Comparison of ENCODE assay signal across 14 cellular contexts in the genomic region with DNA sequence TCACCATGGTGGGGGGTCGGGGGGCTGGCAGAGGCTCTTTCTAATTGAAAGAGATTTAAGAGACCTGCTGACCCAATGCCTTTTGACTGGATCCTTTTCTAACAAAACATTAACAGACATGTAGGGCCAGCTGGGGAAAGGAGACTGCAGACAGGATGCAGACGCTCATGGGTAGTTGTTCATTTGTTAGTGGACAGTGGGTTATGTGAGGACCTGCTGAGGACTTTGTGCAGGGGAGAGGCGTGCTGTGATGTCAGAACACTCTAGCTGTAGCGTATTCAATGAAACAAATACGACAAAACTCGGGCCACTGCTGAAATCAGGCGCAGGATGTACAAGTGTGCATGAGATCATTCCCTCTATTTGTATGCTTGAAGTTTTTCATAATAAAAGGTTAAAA. TPM values are rescaled to one million over a fixed set of nuclear protein-coding genes. Genes with fewer than 3 reads are reported as not detected.
DNase-seq lines count a peak whose midpoint lies in the region; ATAC-seq, FAIRE-seq and TF ChIP-seq lines count a peak whose summit lies in the region.
"Had no signal": no experiment of that assay in that cellular context is flagged by ENCODE, and none has a peak within 500 bp of the region (broad histone marks: within the 10 kb centered on the region; RNA-seq: fewer than 3 reads in every experiment).

No MANE protein-coding gene starts in this region.

- no peak overlapping the region for H2AFZ ChIP-seq in GM23248

- H3K27ac ChIP-seq in GM23248: no peak overlapping the region
- peak overlapping the region in 1 of 2 donors; percentile 87 for H3K27ac ChIP-seq in kidney (ENCODE audit: low read depth in 2 of 2, low read length in 2 of 2)
- peak overlapping the region; percentile 98 to 100 (median 100) for H3K27ac ChIP-seq in gastrocnemius medialis
- H3K27ac ChIP-seq: testis had no signal

- DNase-seq in GM23248: peak; percentile 16
- no peak for DNase-seq in kidney
- DNase-seq in gastrocnemius medialis: no peak
- DNase-seq in D721Med (ENCODE audit: insufficient read length, low spot score): no peak
- no peak for DNase-seq in NCI-H2196 treated with DMSO at 0.1 percent for 48 hours (lab: John Stamatoyannopoulos, UW; ENCODE audit: unreplicated experiment)
- DNase-seq in MG63: no peak
- DNase-seq in COR-L47 (lab: John Stamatoyannopoulos, UW): no peak
- DNase-seq: activated CD4-positive, CD25-positive, alpha-beta regulatory T cell treated with anti-CD3 and anti-CD28 coated beads, Interleukin-2, amount 50 U/mL, for 72 hours; Calu3; PC-3; stimulated activated CD4-positive, alpha-beta T cell treated with anti-CD3 and anti-CD28 coated beads, Interleukin-4, amount 100 ng/mL, for 1 hour; testis had no signal

- in situ Hi-C loops in GM23248 (cut with MboI): no loop called here
- in situ Hi-C loops in gastrocnemius medialis (cut with MboI; ENCODE audit: low sequenced_read_pairs in 4 of 4): loop anchor here in 1 of 4 donors (25.0 kb wide), 1 partner anchor 542 kb away; no protein-coding TSS in a partner anchor

- ATAC-seq in gastrocnemius medialis: no peak

- no peaks in the 10 kb centered on the region for H3K9me2 ChIP-seq in GM23248 (ENCODE audit: insufficient read depth)

- H3K9me3 ChIP-seq in GM23248 (ENCODE audit: low read depth): no peaks in the 10 kb centered on the region
- H3K9me3 ChIP-seq in kidney (ENCODE audit: control insufficient read depth in 1 of 2, low read length in 2 of 2): no peaks in the 10 kb centered on the region
- H3K9me3 ChIP-seq in gastrocnemius medialis: no peaks in the 10 kb centered on the region
- no peaks in the 10 kb centered on the region for H3K9me3 ChIP-seq in MG63
- H3K9me3 ChIP-seq: testis had no signal

- WGBS in GM23248 (ENCODE audit: low coverage in 1 of 2, low lambda C conversion rate in 2 of 2, missing lambda C conversion rate in 2 of 2), 2 experiments: 86 to 90% methylated on average over 7 of the region's 7 CpGs

- no peaks in the 10 kb centered on the region for H4K20me1 ChIP-seq in GM23248 (ENCODE audit: insufficient read depth)

- no peak overlapping the region for H3K4me2 ChIP-seq in GM23248 (ENCODE audit: unreplicated experiment)

- H3K9ac ChIP-seq in GM23248 (no peak overlapping the region), kidney (ENCODE audit: low read length in 2 of 2) (peak overlapping the region in 1 of 2 donors; percentile 77)

- no peaks in the 10 kb centered on the region for H3K36me3 ChIP-seq in GM23248 (ENCODE audit: low read depth)
- no peaks in the 10 kb centered on the region for H3K36me3 ChIP-seq in kidney (ENCODE audit: control insufficient read depth in 1 of 2, insufficient read depth in 2 of 2, low read length in 2 of 2)
- peaks cover 0 to 21% of the 10 kb centered on the region in 2 donors for H3K36me3 ChIP-seq in gastrocnemius medialis
- no peaks in the 10 kb centered on the region for H3K36me3 ChIP-seq in MG63

- H3F3A ChIP-seq in GM23248 (ENCODE audit: insufficient read depth): no peaks in the 10 kb centered on the region

- H3K4me1 ChIP-seq in GM23248 (ENCODE audit: insufficient read depth) (peaks cover 10% of the 10 kb centered on the region), kidney (ENCODE audit: control insufficient read depth in 1 of 2, insufficient read depth in 1 of 2, low read depth in 1 of 2, low read length in 2 of 2) (peaks cover 13 to 18% of the 10 kb centered on the region in 2 donors), gastrocnemius medialis (peaks cover 8 to 28% of the 10 kb centered on the region in 2 donors)

- H3K79me2 ChIP-seq in GM23248 (ENCODE audit: insufficient read depth): no peaks in the 10 kb centered on the region

- TF ChIP-seq POLR2A in gastrocnemius medialis (IDR thresholded peaks at IDR 0.05): no peak

- no peak for TF ChIP-seq CTCF in WI38 (IDR thresholded peaks at IDR 0.05; ENCODE audit: low read depth, low read length)
- no peak for TF ChIP-seq CTCF in kidney (IDR thresholded peaks at IDR 0.05; ENCODE audit: borderline replicate concordance, extremely low read depth, insufficient read depth)
- TF ChIP-seq CTCF in gastrocnemius medialis (IDR thresholded peaks at IDR 0.05 in 4 of 5, conservative IDR thresholded peaks at IDR 0.05 in 1 of 5): no peak
- no peak for TF ChIP-seq CTCF in D721Med (IDR thresholded peaks at IDR 0.05; ENCODE audit: insufficient read depth, missing control alignments)

- intact Hi-C loops in kidney (cut with DNase I) (loop anchor here (10.0 kb wide), 1 partner anchor 279 kb away; no protein-coding TSS in a partner anchor), gastrocnemius medialis (cut with DNase I; ENCODE audit: low total_unique reads) (loop anchor here (5.0 to 10.0 kb wide), 2 partner anchors 1619 to 1982 kb away; no protein-coding TSS in a partner anchor)

- FAIRE-seq in kidney (lab: Jason Lieb, UNC): no peak
- FAIRE-seq in D721Med (lab: Jason Lieb, UNC): no peak
- FAIRE-seq: GM18507 had no signal

- H3K27me3 ChIP-seq in GM23248 (replicated peaks; ENCODE audit: insufficient read depth) (0 out of 2 replicates have a peak, but pooled peaks cover 6% of the 10 kb centered on the region), gastrocnemius medialis (no peaks in the 10 kb centered on the region), MG63 (no peaks in the 10 kb centered on the region)
- H3K27me3 ChIP-seq: testis had no signal

- H3K4me3 ChIP-seq in GM23248 (no peak overlapping the region), WI38 (ENCODE audit: low read depth, low read length) (peak overlapping the region; percentile 53), kidney (ENCODE audit: low read length in 2 of 2) (peak overlapping the region; percentile 52 to 79), gastrocnemius medialis (peak overlapping the region; percentile 66 to 88 (median 79)), MG63 (no peak overlapping the region)
- H3K4me3 ChIP-seq: testis had no signal

RNA-seq across cellular contexts. Expression of gene IP6K3, which starts 1.1 kb away (rescaled TPM):
- not detected in 2 replicates for total RNA-seq in GM23248 (2014; rRNA removed; shearing (Covaris generic))
- polyA plus RNA-seq in GM23248 (2016; fragmentation: Nextera tagmentation; extraction: Ambion mirVana) (0.08 TPM in 1 of 2 replicates, not detected in the other), kidney (ENCODE audit: insufficient read depth, low read depth, low replicate concordance) (4.0 TPM)
- total RNA-seq in kidney (0.47 TPM), gastrocnemius medialis (100 to 1,000 TPM; 287 to 570 (median 348) TPM)
- not detected in 2 replicates for total RNA-seq in MG63 (2014; rRNA removed; shearing (Covaris generic); ENCODE audit: low replicate concordance)
- total RNA-seq: Calu3, PC-3 had no signal

RNA-seq across cellular contexts. Expression of gene UQCC2, which starts 34.1 kb away (rescaled TPM):
- total RNA-seq in GM23248 (2014; rRNA removed; shearing (Covaris generic)): 11.4 and 31.7 TPM in 2 replicates
- 134 and 138 TPM in 2 replicates for polyA plus RNA-seq in GM23248 (2016; fragmentation: Nextera tagmentation; extraction: Ambion mirVana)
- 39.6 TPM for total RNA-seq in kidney
- 189 TPM for polyA plus RNA-seq in kidney (ENCODE audit: insufficient read depth, low read depth, low replicate concordance)
- 100 to 1,000 TPM in 1 of 4 donors, 10 to 100 TPM in 3; 50.7 to 101 (median 63.5) TPM for total RNA-seq in gastrocnemius medialis
- total RNA-seq in MG63 (2014; rRNA removed; shearing (Covaris generic); ENCODE audit: low replicate concordance): 10.8 and 36.4 TPM in 2 replicates

RNA-seq across cellular contexts. Expression of gene LEMD2, which starts 43.4 kb away (rescaled TPM):
- 67.5 and 79.0 TPM in 2 replicates for total RNA-seq in GM23248 (2014; rRNA removed; shearing (Covaris generic))
- polyA plus RNA-seq in GM23248 (2016; fragmentation: Nextera tagmentation; extraction: Ambion mirVana): 20.1 and 21.5 TPM in 2 replicates
- 57.1 TPM for total RNA-seq in kidney
- polyA plus RNA-seq in kidney (ENCODE audit: insufficient read depth, low read depth, low replicate concordance): 36.4 TPM
- 10 to 100 TPM; 34.1 to 39.1 (median 38.1) TPM for total RNA-seq in gastrocnemius medialis
- total RNA-seq in MG63 (2014; rRNA removed; shearing (Covaris generic); ENCODE audit: low replicate concordance): 30.5 and 36.0 TPM in 2 replicates

RNA-seq across cellular contexts. Expression of gene MLN, which starts 58.2 kb away (rescaled TPM):
- total RNA-seq in GM23248 (2014; rRNA removed; shearing (Covaris generic)): not detected in 2 replicates
- polyA plus RNA-seq in GM23248 (2016; fragmentation: Nextera tagmentation; extraction: Ambion mirVana): not detected in 2 replicates
- not detected for total RNA-seq in kidney
- polyA plus RNA-seq in kidney (ENCODE audit: insufficient read depth, low read depth, low replicate concordance): not detected
- not detected for total RNA-seq in gastrocnemius medialis
- not detected in 2 replicates for total RNA-seq in MG63 (2014; rRNA removed; shearing (Covaris generic); ENCODE audit: low replicate concordance)
- total RNA-seq: Calu3, PC-3, testis had no signal

Comparison
In these comparisons a context has a peak if more than half of its experiments do, and no peak if none do; other contexts are left out.
1. H3K4me3 ChIP-seq: peak in WI38 (single experiment), kidney (2 of 2) and gastrocnemius medialis (4 of 4); none in GM23248 (single experiment) and MG63 (single experiment).
2. RNA of gene IP6K3, which starts 1.1 kb away (total RNA-seq): 287 to 570 TPM in gastrocnemius medialis; 0.47 TPM in kidney (single experiment), not detected in GM23248 and not detected in MG63; every median in the first group is over 100 times any median in the second.